ENCODE assay signal across 1 cellular context in the genomic region with DNA sequence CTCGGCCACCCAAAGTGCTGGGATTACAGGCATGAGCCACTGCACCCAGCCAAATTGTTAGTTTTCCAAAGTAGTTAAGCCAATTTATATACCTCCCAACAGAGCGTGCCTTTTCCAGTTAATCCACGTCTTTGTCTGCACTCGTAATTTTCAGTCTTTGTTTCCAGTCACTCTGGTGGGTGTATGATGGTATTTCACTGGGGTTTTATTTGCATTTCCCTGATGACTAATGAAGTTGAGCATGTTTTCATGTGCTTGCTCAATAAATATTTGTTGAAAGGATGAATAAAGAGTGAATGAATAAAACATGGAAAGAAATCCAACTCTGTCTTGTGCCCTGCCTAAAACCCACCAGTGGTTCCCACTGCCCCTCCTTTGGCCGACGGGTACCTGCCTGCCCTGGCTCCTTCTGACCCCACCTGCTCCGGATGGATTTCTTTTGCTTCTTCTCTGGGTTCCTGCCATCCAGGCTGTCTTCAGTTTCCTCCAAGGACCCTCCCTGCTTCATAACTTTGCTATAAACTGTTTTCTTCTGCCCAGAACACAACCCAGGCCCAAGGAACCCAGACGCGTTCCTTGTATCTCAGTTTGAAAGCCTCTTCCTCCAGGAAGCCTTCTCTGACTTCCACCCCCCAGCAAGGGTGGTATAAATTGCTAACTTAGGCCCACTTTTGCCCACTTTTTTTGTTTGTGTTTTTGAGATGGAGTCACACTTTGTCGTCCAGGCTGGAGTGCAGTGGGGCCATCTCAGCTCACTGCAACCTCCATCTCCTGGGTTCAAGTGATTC.
TF ChIP-seq lines count a peak whose summit lies in the region.

No MANE protein-coding gene starts in this region.

TF ChIP-seq in A549, 52 proteins besides CTCF, POLR2A, EP300 and RAD21 (continued from another document):
- TF ChIP-seq RARB (CRISPR knock-in tag; IDR thresholded peaks at IDR 0.05) = no peak
- no peak for TF ChIP-seq NPAS2 (CRISPR knock-in tag; IDR thresholded peaks at IDR 0.05; ENCODE audit: borderline replicate concordance)
- no peak for TF ChIP-seq CHD2 (IDR thresholded peaks at IDR 0.05; ENCODE audit: low read length, partially characterized antibody)
- TF ChIP-seq, protein P1, sequence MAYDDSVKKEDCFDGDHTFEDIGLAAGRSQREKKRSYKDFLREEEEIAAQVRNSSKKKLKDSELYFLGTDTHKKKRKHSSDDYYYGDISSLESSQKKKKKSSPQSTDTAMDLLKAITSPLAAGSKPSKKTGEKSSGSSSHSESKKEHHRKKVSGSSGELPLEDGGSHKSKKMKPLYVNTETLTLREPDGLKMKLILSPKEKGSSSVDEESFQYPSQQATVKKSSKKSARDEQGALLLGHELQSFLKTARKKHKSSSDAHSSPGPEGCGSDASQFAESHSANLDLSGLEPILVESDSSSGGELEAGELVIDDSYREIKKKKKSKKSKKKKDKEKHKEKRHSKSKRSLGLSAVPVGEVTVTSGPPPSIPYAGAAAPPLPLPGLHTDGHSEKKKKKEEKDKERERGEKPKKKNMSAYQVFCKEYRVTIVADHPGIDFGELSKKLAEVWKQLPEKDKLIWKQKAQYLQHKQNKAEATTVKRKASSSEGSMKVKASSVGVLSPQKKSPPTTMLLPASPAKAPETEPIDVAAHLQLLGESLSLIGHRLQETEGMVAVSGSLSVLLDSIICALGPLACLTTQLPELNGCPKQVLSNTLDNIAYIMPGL (CRISPR knock-in tag; IDR thresholded peaks at IDR 0.05; ENCODE audit: borderline replicate concordance) = no peak
- TF ChIP-seq MAZ (IDR thresholded peaks at IDR 0.05; ENCODE audit: borderline replicate concordance, low read depth, low read length) = no peak
- TF ChIP-seq, protein P2, sequence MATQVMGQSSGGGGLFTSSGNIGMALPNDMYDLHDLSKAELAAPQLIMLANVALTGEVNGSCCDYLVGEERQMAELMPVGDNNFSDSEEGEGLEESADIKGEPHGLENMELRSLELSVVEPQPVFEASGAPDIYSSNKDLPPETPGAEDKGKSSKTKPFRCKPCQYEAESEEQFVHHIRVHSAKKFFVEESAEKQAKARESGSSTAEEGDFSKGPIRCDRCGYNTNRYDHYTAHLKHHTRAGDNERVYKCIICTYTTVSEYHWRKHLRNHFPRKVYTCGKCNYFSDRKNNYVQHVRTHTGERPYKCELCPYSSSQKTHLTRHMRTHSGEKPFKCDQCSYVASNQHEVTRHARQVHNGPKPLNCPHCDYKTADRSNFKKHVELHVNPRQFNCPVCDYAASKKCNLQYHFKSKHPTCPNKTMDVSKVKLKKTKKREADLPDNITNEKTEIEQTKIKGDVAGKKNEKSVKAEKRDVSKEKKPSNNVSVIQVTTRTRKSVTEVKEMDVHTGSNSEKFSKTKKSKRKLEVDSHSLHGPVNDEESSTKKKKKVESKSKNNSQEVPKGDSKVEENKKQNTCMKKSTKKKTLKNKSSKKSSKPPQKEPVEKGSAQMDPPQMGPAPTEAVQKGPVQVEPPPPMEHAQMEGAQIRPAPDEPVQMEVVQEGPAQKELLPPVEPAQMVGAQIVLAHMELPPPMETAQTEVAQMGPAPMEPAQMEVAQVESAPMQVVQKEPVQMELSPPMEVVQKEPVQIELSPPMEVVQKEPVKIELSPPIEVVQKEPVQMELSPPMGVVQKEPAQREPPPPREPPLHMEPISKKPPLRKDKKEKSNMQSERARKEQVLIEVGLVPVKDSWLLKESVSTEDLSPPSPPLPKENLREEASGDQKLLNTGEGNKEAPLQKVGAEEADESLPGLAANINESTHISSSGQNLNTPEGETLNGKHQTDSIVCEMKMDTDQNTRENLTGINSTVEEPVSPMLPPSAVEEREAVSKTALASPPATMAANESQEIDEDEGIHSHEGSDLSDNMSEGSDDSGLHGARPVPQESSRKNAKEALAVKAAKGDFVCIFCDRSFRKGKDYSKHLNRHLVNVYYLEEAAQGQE (IDR thresholded peaks at IDR 0.05) = no peak
- no peak for TF ChIP-seq FOXS1 (CRISPR knock-in tag; IDR thresholded peaks at IDR 0.05)
- peak; percentile 92 for TF ChIP-seq FOSL2 (IDR thresholded peaks at IDR 0.05)
- peak; percentile 97 for TF ChIP-seq FOSL2 (CRISPR knock-in tag; IDR thresholded peaks at IDR 0.05)
- TF ChIP-seq, protein P3, sequence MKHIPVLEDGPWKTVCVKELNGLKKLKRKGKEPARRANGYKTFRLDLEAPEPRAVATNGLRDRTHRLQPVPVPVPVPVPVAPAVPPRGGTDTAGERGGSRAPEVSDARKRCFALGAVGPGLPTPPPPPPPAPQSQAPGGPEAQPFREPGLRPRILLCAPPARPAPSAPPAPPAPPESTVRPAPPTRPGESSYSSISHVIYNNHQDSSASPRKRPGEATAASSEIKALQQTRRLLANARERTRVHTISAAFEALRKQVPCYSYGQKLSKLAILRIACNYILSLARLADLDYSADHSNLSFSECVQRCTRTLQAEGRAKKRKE (CRISPR knock-in tag; IDR thresholded peaks at IDR 0.05; ENCODE audit: low read depth) = no peak
- TF ChIP-seq, protein P4, sequence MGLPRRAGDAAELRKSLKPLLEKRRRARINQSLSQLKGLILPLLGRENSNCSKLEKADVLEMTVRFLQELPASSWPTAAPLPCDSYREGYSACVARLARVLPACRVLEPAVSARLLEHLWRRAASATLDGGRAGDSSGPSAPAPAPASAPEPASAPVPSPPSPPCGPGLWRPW (IDR thresholded peaks at IDR 0.05) = peak; percentile 75
- TF ChIP-seq RCOR1 (IDR thresholded peaks at IDR 0.05; ENCODE audit: low read depth, low read length) = no peak
- TF ChIP-seq HDAC2 (IDR thresholded peaks at IDR 0.05) = 0 out of 2 replicates have a peak, but pooled peaks have one; percentile 25
- TF ChIP-seq CEBPB (IDR thresholded peaks at IDR 0.05) = peak; percentile 88 to 95
- no peak for TF ChIP-seq POLR2AphosphoS2 (conservative IDR thresholded peaks at IDR 0.05; ENCODE audit: low read length)
- TF ChIP-seq, protein P5, sequence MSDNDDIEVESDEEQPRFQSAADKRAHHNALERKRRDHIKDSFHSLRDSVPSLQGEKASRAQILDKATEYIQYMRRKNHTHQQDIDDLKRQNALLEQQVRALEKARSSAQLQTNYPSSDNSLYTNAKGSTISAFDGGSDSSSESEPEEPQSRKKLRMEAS (IDR thresholded peaks at IDR 0.05) = peak; percentile 83
- no peak for TF ChIP-seq HOXA7 (CRISPR knock-in tag; IDR thresholded peaks at IDR 0.05)
- TF ChIP-seq NFE2L2 (conservative IDR thresholded peaks at IDR 0.05; ENCODE audit: low read length) = no peak
- TF ChIP-seq, protein P6, sequence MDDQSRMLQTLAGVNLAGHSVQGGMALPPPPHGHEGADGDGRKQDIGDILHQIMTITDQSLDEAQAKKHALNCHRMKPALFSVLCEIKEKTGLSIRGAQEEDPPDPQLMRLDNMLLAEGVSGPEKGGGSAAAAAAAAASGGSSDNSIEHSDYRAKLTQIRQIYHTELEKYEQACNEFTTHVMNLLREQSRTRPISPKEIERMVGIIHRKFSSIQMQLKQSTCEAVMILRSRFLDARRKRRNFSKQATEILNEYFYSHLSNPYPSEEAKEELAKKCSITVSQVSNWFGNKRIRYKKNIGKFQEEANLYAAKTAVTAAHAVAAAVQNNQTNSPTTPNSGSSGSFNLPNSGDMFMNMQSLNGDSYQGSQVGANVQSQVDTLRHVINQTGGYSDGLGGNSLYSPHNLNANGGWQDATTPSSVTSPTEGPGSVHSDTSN (IDR thresholded peaks at IDR 0.05) = peak; percentile 65; the same call in 1 of the 2 replicates
- no peak for TF ChIP-seq EHMT2 (IDR thresholded peaks at IDR 0.05; ENCODE audit: low read depth)
- TF ChIP-seq HOXB5 (CRISPR knock-in tag; IDR thresholded peaks at IDR 0.05) = peak; percentile 76; the same call in 1 of the 2 replicates
- TF ChIP-seq BHLHE40 (IDR thresholded peaks at IDR 0.05; ENCODE audit: low read depth, low read length) = no peak; the same call in 1 of the 2 replicates
- peak; percentile 87 to 96 for TF ChIP-seq JUN (IDR thresholded peaks at IDR 0.05)
- TF ChIP-seq ZSCAN20 (CRISPR knock-in tag; IDR thresholded peaks at IDR 0.05) = no peak
- no peak for TF ChIP-seq RFX5 (IDR thresholded peaks at IDR 0.05)
- peak; percentile 43; the same call in 1 of the 3 replicates for TF ChIP-seq SMC3 (IDR thresholded peaks at IDR 0.05)
